1 cellular context compared by ENCODE assay signal in genomic region chr14:73238262-73238852, GRCh38.
TF ChIP-seq lines count a peak whose summit lies in the region.

No MANE protein-coding gene starts in this region.

TF ChIP-seq in HEK293, 187 proteins besides CTCF, POLR2A, EP300 and RAD21 (continued from another document and continues in another):
- peak; percentile 77 for TF ChIP-seq ZSCAN4 (tag by site-specific recombination; IDR thresholded peaks at IDR 0.05)
- TF ChIP-seq ZNF596 (tag by site-specific recombination; IDR thresholded peaks at IDR 0.05), result no peak
- TF ChIP-seq ZNF354C (tag by site-specific recombination; IDR thresholded peaks at IDR 0.05; ENCODE audit: borderline replicate concordance, low read depth), result no peak
- no peak for TF ChIP-seq ZNF837 (tag by site-specific recombination; IDR thresholded peaks at IDR 0.05)
- no peak for TF ChIP-seq ZNF658 (tag by site-specific recombination; IDR thresholded peaks at IDR 0.05)
- no peak for TF ChIP-seq ZNF248 (tag by site-specific recombination; IDR thresholded peaks at IDR 0.05)
- TF ChIP-seq ZNF221 (tag by site-specific recombination; IDR thresholded peaks at IDR 0.05; ENCODE audit: borderline replicate concordance), result no peak
- TF ChIP-seq ZNF692 (tag by site-specific recombination; IDR thresholded peaks at IDR 0.05), result no peak
- no peak for TF ChIP-seq TCF7L2 (IDR thresholded peaks at IDR 0.05; ENCODE audit: borderline replicate concordance, low read depth, low read length)
- TF ChIP-seq YY2 (tag by site-specific recombination; IDR thresholded peaks at IDR 0.05), result no peak
- no peak for TF ChIP-seq ZBTB44 (tag by site-specific recombination; IDR thresholded peaks at IDR 0.05)
- TF ChIP-seq ZNF660 (tag by site-specific recombination; IDR thresholded peaks at IDR 0.05), result peak; percentile 42; the same call in 1 of the 2 replicates
- TF ChIP-seq ZFHX2 (tag by site-specific recombination; conservative IDR thresholded peaks at IDR 0.05), result peak; percentile 53
- TF ChIP-seq ZNF645 (tag by site-specific recombination; IDR thresholded peaks at IDR 0.05), result no peak
- no peak for TF ChIP-seq ZNF10 (tag by site-specific recombination; IDR thresholded peaks at IDR 0.05)
- no peak for TF ChIP-seq ZNF37A (tag by site-specific recombination; IDR thresholded peaks at IDR 0.05)
- no peak for TF ChIP-seq ZNF157 (tag by site-specific recombination; IDR thresholded peaks at IDR 0.05)
- TF ChIP-seq ZXDB (tag by site-specific recombination; IDR thresholded peaks at IDR 0.05), result no peak
- TF ChIP-seq ZNF843 (tag by site-specific recombination; IDR thresholded peaks at IDR 0.05), result no peak
- no peak for TF ChIP-seq HOXD13 (CRISPR knock-in tag; IDR thresholded peaks at IDR 0.05; ENCODE audit: borderline replicate concordance)
- TF ChIP-seq PBX3 (CRISPR knock-in tag; IDR thresholded peaks at IDR 0.05), result no peak
- no peak for TF ChIP-seq ZNF280D (tag by site-specific recombination; IDR thresholded peaks at IDR 0.05)
- no peak for TF ChIP-seq ZNF473 (tag by site-specific recombination; IDR thresholded peaks at IDR 0.05)
- TF ChIP-seq ZNF555 (tag by site-specific recombination; conservative IDR thresholded peaks at IDR 0.05), result no peak
- no peak for TF ChIP-seq ZBTB26 (tag by site-specific recombination; optimal IDR thresholded peaks at IDR 0.05)
- no peak for TF ChIP-seq ZBTB7A (tag by site-specific recombination; IDR thresholded peaks at IDR 0.05; ENCODE audit: low read depth)
- TF ChIP-seq ZNF132 (tag by site-specific recombination; IDR thresholded peaks at IDR 0.05; ENCODE audit: borderline replicate concordance), result no peak
- no peak for TF ChIP-seq ZNF184 (tag by site-specific recombination; IDR thresholded peaks at IDR 0.05)
- no peak for TF ChIP-seq ZNF792 (tag by site-specific recombination; IDR thresholded peaks at IDR 0.05)
- TF ChIP-seq ZNF610 (tag by site-specific recombination; IDR thresholded peaks at IDR 0.05; ENCODE audit: borderline replicate concordance), result no peak
- TF ChIP-seq YY1 (tag by site-specific recombination; IDR thresholded peaks at IDR 0.05), result no peak
- TF ChIP-seq KLF1 (tag by site-specific recombination; IDR thresholded peaks at IDR 0.05), result no peak
- peak; percentile 88 for TF ChIP-seq OSR2 (tag by site-specific recombination; IDR thresholded peaks at IDR 0.05)
- no peak for TF ChIP-seq FEZF1 (tag by site-specific recombination; IDR thresholded peaks at IDR 0.05)
- TF ChIP-seq ZNF518A (tag by site-specific recombination; conservative IDR thresholded peaks at IDR 0.05; ENCODE audit: low read depth), result no peak
- peak; percentile 52; the same call in 1 of the 2 replicates for TF ChIP-seq ZBTB20 (tag by site-specific recombination; IDR thresholded peaks at IDR 0.05)
- no peak; the same call in 1 of the 2 replicates for TF ChIP-seq WT1 (tag by site-specific recombination; IDR thresholded peaks at IDR 0.05)
- no peak for TF ChIP-seq ZNF292 (tag by site-specific recombination; IDR thresholded peaks at IDR 0.05; ENCODE audit: borderline replicate concordance, low read depth)
- TF ChIP-seq ZBTB1 (tag by site-specific recombination; IDR thresholded peaks at IDR 0.05), result 0 out of 2 replicates have a peak, but pooled peaks have one; percentile 38
- TF ChIP-seq ZNF544 (tag by site-specific recombination; IDR thresholded peaks at IDR 0.05), result no peak
- no peak for TF ChIP-seq ZNF585B (tag by site-specific recombination; IDR thresholded peaks at IDR 0.05)
- TF ChIP-seq GLI4 (tag by site-specific recombination; IDR thresholded peaks at IDR 0.05), result no peak
- TF ChIP-seq BCL11B (tag by site-specific recombination; IDR thresholded peaks at IDR 0.05; ENCODE audit: low read depth), result no peak
- 0 out of 2 replicates have a peak, but pooled peaks have one; percentile 18 for TF ChIP-seq PRDM1 (tag by site-specific recombination; IDR thresholded peaks at IDR 0.05)
- TF ChIP-seq SETDB1 (IDR thresholded peaks at IDR 0.05; ENCODE audit: insufficient read length, low read length), result no peak
- TF ChIP-seq ZNF48 (tag by site-specific recombination; IDR thresholded peaks at IDR 0.05), result no peak
- TF ChIP-seq ZNF140 (tag by site-specific recombination; IDR thresholded peaks at IDR 0.05), result no peak
- TF ChIP-seq KLF8 (tag by site-specific recombination; IDR thresholded peaks at IDR 0.05), result peak; percentile 68
- TF ChIP-seq ZNF311 (tag by site-specific recombination; IDR thresholded peaks at IDR 0.05; ENCODE audit: borderline replicate concordance), result no peak
- TF ChIP-seq ZNF416 (tag by site-specific recombination; IDR thresholded peaks at IDR 0.05), result no peak
- peak; percentile 88 for TF ChIP-seq PATZ1 (tag by site-specific recombination; IDR thresholded peaks at IDR 0.05)
